8 cellular contexts compared by ENCODE assay signal in the genomic region with DNA sequence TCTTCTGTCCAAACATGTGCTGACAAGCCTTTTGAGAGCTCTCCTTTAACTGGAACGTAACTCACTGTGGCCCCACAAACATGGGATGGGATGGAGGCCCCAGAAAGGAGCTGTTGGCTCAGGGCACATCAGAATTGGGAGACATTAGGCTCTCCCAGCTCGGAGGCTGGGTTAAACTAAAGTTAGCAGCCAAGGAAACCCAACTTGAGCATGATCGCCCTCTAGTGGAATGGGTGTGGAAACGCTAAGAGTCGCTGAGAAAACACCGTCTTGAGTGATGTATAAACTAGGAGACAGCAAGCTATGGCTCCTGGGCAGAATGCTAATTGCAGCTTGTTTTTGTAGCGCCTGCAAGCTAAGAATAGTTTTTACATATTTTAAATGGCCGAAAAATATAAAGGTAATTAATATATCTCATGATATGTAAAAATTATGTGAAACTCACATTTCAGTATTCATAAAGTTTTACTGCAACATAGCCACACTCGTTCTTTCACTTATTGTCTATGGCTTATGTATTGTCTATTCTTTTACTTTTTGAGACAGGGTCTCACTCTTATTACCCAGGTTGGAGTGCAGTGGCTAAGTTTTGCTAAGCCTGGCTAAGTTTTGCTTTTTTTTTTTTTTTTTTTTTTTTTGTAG.
DNase-seq lines count a peak whose midpoint lies in the region; ATAC-seq, FAIRE-seq and TF ChIP-seq lines count a peak whose summit lies in the region.

No MANE protein-coding gene starts in this region.

- peak; percentile 84 for TF ChIP-seq CTCF in D721Med (IDR thresholded peaks at IDR 0.05; ENCODE audit: insufficient read depth, missing control alignments)
- TF ChIP-seq CTCF in choroid plexus epithelial cell (conservative IDR thresholded peaks at IDR 0.05; ENCODE audit: low read depth, low read length), result peak; percentile 94
- TF ChIP-seq CTCF in liver (IDR thresholded peaks at IDR 0.05; ENCODE audit: low read depth, low read length, missing input control), result peak; percentile 66

- no peak overlapping the region for H3K4me3 ChIP-seq in HAP-1
- H3K4me3 ChIP-seq in choroid plexus epithelial cell (ENCODE audit: low read depth, low read length), result no peak overlapping the region
- H3K4me3 ChIP-seq in liver (ENCODE audit: low read depth in 1 of 3, low read length in 3 of 3), result no peak overlapping the region

- H3K27ac ChIP-seq in liver (ENCODE audit: low read depth in 1 of 2, low read length in 2 of 2), result no peak overlapping the region

- peak; percentile 53 for DNase-seq in D721Med (ENCODE audit: insufficient read length, low spot score)
- peak; percentile 68 to 69 for DNase-seq in HAP-1 (ENCODE audit: low spot score in 2 of 2)
- DNase-seq in NCI-H2107 treated with DMSO at 0.1 percent for 48 hours (lab: John Stamatoyannopoulos, UW; ENCODE audit: unreplicated experiment), result peak; percentile 87
- DNase-seq in UCSD-AML1 (lab: John Stamatoyannopoulos, UW; ENCODE audit: unreplicated experiment), result peak; percentile 51
- peak; percentile 93 for DNase-seq in choroid plexus epithelial cell (ENCODE audit: low read depth)
- DNase-seq in stimulated activated effector memory CD8-positive, alpha-beta T cell treated with anti-CD3 and anti-CD28 coated beads, Interleukin-12 subunit alpha, Interleukin-12 subunit beta, amount 100 ng/mL, for 72 hours (ENCODE audit: low spot score in 2 of 2), result peak; percentile 36 to 67

- no peak overlapping the region for H3K4me3 Mint-ChIP-seq in stimulated activated effector memory CD8-positive, alpha-beta T cell treated with anti-CD3 and anti-CD28 coated beads, Interleukin-12 subunit alpha, Interleukin-12 subunit beta, amount 100 ng/mL, for 72 hours

- H3K9me3 ChIP-seq in HAP-1 (no peaks in the 10 kb centered on the region), liver (ENCODE audit: control insufficient read depth in 4 of 4, low read length in 3 of 4) (no peaks in the 10 kb centered on the region)

- TF ChIP-seq RAD21 in liver (IDR thresholded peaks at IDR 0.05), result peak; percentile 76 to 84

- no peaks in the 10 kb centered on the region for H3K9me3 Mint-ChIP-seq in stimulated activated effector memory CD8-positive, alpha-beta T cell treated with anti-CD3 and anti-CD28 coated beads, Interleukin-12 subunit alpha, Interleukin-12 subunit beta, amount 100 ng/mL, for 72 hours

- peak; percentile 78 for FAIRE-seq in D721Med (lab: Jason Lieb, UNC)

- peaks cover 11% of the 10 kb centered on the region for H3K4me1 Mint-ChIP-seq in stimulated activated effector memory CD8-positive, alpha-beta T cell treated with anti-CD3 and anti-CD28 coated beads, Interleukin-12 subunit alpha, Interleukin-12 subunit beta, amount 100 ng/mL, for 72 hours

- peak; percentile 61 for ATAC-seq in stimulated activated effector memory CD8-positive, alpha-beta T cell treated with anti-CD3 and anti-CD28 coated beads, Interleukin-12 subunit alpha, Interleukin-12 subunit beta, amount 100 ng/mL, for 72 hours
- no peak for ATAC-seq in HG02870 (IDR thresholded peaks at IDR 0.05; ENCODE audit: unreplicated experiment)

- H3K27me3 ChIP-seq in HAP-1 (ENCODE audit: low read depth) (no peaks in the 10 kb centered on the region), liver (ENCODE audit: control insufficient read depth in 4 of 4, insufficient read depth in 4 of 4, low read length in 3 of 4) (no peaks in the 10 kb centered on the region)

- 27% methylated on average over 9 of the region's 9 CpGs for WGBS in liver

- H3K4me1 ChIP-seq in HAP-1 (no peaks in the 10 kb centered on the region), liver (ENCODE audit: control insufficient read depth in 4 of 4, insufficient read depth in 4 of 4, low read length in 3 of 4) (no peaks in the 10 kb centered on the region)

- H3K9ac ChIP-seq in liver (ENCODE audit: low read depth in 1 of 2, low read length in 2 of 2), result no peak overlapping the region

- in situ Hi-C loops in HAP-1 (cut with MboI; ENCODE audit: low sequenced_read_pairs), result no loop called here

- H3K27ac Mint-ChIP-seq in stimulated activated effector memory CD8-positive, alpha-beta T cell treated with anti-CD3 and anti-CD28 coated beads, Interleukin-12 subunit alpha, Interleukin-12 subunit beta, amount 100 ng/mL, for 72 hours, result no peak overlapping the region

- H3K36me3 ChIP-seq in HAP-1 (replicated peaks) (no peaks in the 10 kb centered on the region), liver (ENCODE audit: control insufficient read depth in 4 of 4, insufficient read depth in 3 of 4, low read depth in 1 of 4, low read length in 3 of 4) (peaks cover 0 to 26% (median 15%) of the 10 kb centered on the region in 4 donors)

- no peaks in the 10 kb centered on the region for H3K36me3 Mint-ChIP-seq in stimulated activated effector memory CD8-positive, alpha-beta T cell treated with anti-CD3 and anti-CD28 coated beads, Interleukin-12 subunit alpha, Interleukin-12 subunit beta, amount 100 ng/mL, for 72 hours

TF ChIP-seq in liver, 16 proteins besides CTCF, POLR2A, EP300 and RAD21:
- TF ChIP-seq HNF4G (IDR thresholded peaks at IDR 0.05) (no peak), HNF4A (conservative IDR thresholded peaks at IDR 0.05) (peak in 1 of 2 donors; percentile 13)
